In genomic region chr9:37037744-37038640, GRCh38 we compare ENCODE assay signal across 9 cellular contexts. TPM values are rescaled to one million over a fixed set of nuclear protein-coding genes. Genes with fewer than 3 reads are reported as not detected.
A peak's percentile ranks its signal among the peaks of the same experiment; 100 is the strongest.
DNase-seq lines count a peak whose midpoint lies in the region; ATAC-seq and TF ChIP-seq lines count a peak whose summit lies in the region.
"Had no signal": no experiment of that assay in that cellular context is flagged by ENCODE, and none has a peak within 500 bp of the region (broad histone marks: within the 10 kb centered on the region; RNA-seq: fewer than 3 reads in every experiment).

No MANE protein-coding gene starts in this region.

- no peaks in the 10 kb centered on the region for H3K9me3 ChIP-seq in heart left ventricle
- H3K9me3 ChIP-seq in right atrium auricular region, result no peaks in the 10 kb centered on the region
- no peaks in the 10 kb centered on the region for H3K9me3 ChIP-seq in adrenal gland (replicated peaks in 1 of 3)

- intact Hi-C loops in heart left ventricle (cut with DNase I), result no loop called here
- intact Hi-C loops in adrenal gland (cut with DNase I), result no loop called here

- H3K18ac ChIP-seq in mesendoderm (ENCODE audit: low read length), result no peak overlapping the region

- no peaks in the 10 kb centered on the region for H3K36me3 ChIP-seq in heart left ventricle
- no peaks in the 10 kb centered on the region for H3K36me3 ChIP-seq in right atrium auricular region
- H3K36me3 ChIP-seq in mesendoderm (ENCODE audit: control insufficient read depth, insufficient read depth, low read length), result no peaks in the 10 kb centered on the region
- H3K36me3 ChIP-seq in urinary bladder (ENCODE audit: insufficient read depth), result no peaks in the 10 kb centered on the region
- no peaks in the 10 kb centered on the region for H3K36me3 ChIP-seq in adrenal gland (replicated peaks in 1 of 2)

- ATAC-seq in heart left ventricle (peak in 2 of 4 donors; percentile 14 to 58), GM21423 (IDR thresholded peaks at IDR 0.05; ENCODE audit: unreplicated experiment) (no peak)

- H2BK5ac ChIP-seq in mesendoderm (ENCODE audit: low read length), result no peak overlapping the region

- no peak overlapping the region for H4K8ac ChIP-seq in mesendoderm (ENCODE audit: low read depth, low read length)

- TF ChIP-seq POLR2A in heart left ventricle (IDR thresholded peaks at IDR 0.05) (no peak), adrenal gland (IDR thresholded peaks at IDR 0.05) (no peak)

- H2BK120ac ChIP-seq in mesendoderm (ENCODE audit: low read depth, low read length), result no peak overlapping the region

- no peaks in the 10 kb centered on the region for H3K79me2 ChIP-seq in mesendoderm (ENCODE audit: control insufficient read depth, insufficient read depth, low read length)

- peaks cover 38% of the 10 kb centered on the region for H3K4me1 Mint-ChIP-seq in activated naive CD4-positive, alpha-beta T cell treated with anti-CD3 and anti-CD28 coated beads, Interleukin-2, amount 50 U/mL, for 24 hours

- no peak overlapping the region for H3K27ac Mint-ChIP-seq in activated naive CD4-positive, alpha-beta T cell treated with anti-CD3 and anti-CD28 coated beads, Interleukin-2, amount 50 U/mL, for 24 hours

- DNase-seq in heart left ventricle (peak in 1 of 5 donors; percentile 41), right atrium auricular region (ENCODE audit: low spot score) (no peak), mesendoderm (peak; percentile 55), adrenal gland (no peak), caudate nucleus (lab: John Stamatoyannopoulos, UW) (no peak)

- H3K27me3 ChIP-seq in heart left ventricle, result peaks cover 67 to 100% (median 95%) of the 10 kb centered on the region in 9 donors
- peaks cover 49 to 66% of the 10 kb centered on the region in 2 donors for H3K27me3 ChIP-seq in right atrium auricular region
- peaks cover 28% of the 10 kb centered on the region for H3K27me3 ChIP-seq in mesendoderm (ENCODE audit: insufficient read depth, low read length, poor library complexity)
- H3K27me3 ChIP-seq in adrenal gland, result peaks cover 73% of the 10 kb centered on the region

- H2AK5ac ChIP-seq in mesendoderm (ENCODE audit: low read length), result no peak overlapping the region

- H2BK15ac ChIP-seq in mesendoderm (replicated peaks; ENCODE audit: low read depth), result no peak overlapping the region

- H3K4ac ChIP-seq in mesendoderm (ENCODE audit: low read depth, low read length), result no peak overlapping the region

- no peaks in the 10 kb centered on the region for H3K79me1 ChIP-seq in mesendoderm (ENCODE audit: low read length)

- H3K36me3 Mint-ChIP-seq in activated naive CD4-positive, alpha-beta T cell treated with anti-CD3 and anti-CD28 coated beads, Interleukin-2, amount 50 U/mL, for 24 hours, result peaks cover 4% of the 10 kb centered on the region

- peaks cover 57% of the 10 kb centered on the region for H3K27me3 Mint-ChIP-seq in activated naive CD4-positive, alpha-beta T cell treated with anti-CD3 and anti-CD28 coated beads, Interleukin-2, amount 50 U/mL, for 24 hours

- peak overlapping the region; percentile 43 for H3K9ac ChIP-seq in mesendoderm (ENCODE audit: low read length)

- WGBS in heart left ventricle, 4 donors, result 4 to 11% (median 5%) methylated on average over 20 to 58 of the region's 58 CpGs
- WGBS in mesendoderm (ENCODE audit: extremely low coverage, insufficient coverage, low lambda C conversion rate), result no CpG with 5 or more reads among the region's 58 CpGs
- WGBS in urinary bladder, result 4% methylated on average over 58 of the region's 58 CpGs
- 9 to 23% (median 15%) methylated on average over 11 to 58 of the region's 58 CpGs for WGBS in adrenal gland, 4 donors

- H3K9me3 Mint-ChIP-seq in activated naive CD4-positive, alpha-beta T cell treated with anti-CD3 and anti-CD28 coated beads, Interleukin-2, amount 50 U/mL, for 24 hours, result no peaks in the 10 kb centered on the region

- peak overlapping the region in 11 of 12 donors; percentile 32 to 67 (median 52) for H3K4me3 ChIP-seq in heart left ventricle
- peak overlapping the region in 1 of 2 donors; percentile 54 for H3K4me3 ChIP-seq in right atrium auricular region
- H3K4me3 ChIP-seq in mesendoderm (ENCODE audit: low read length), result no peak overlapping the region
- H3K4me3 ChIP-seq in urinary bladder (ENCODE audit: low read depth, low read length), result peak overlapping the region; percentile 36
- peak overlapping the region in 2 of 4 donors; percentile 38 to 70 for H3K4me3 ChIP-seq in adrenal gland

- no peak overlapping the region for H3K23ac ChIP-seq in mesendoderm (ENCODE audit: low read length)

- peak overlapping the region; percentile 88 for H3K4me3 Mint-ChIP-seq in activated naive CD4-positive, alpha-beta T cell treated with anti-CD3 and anti-CD28 coated beads, Interleukin-2, amount 50 U/mL, for 24 hours

- peak overlapping the region; percentile 49 for H3K56ac ChIP-seq in mesendoderm (ENCODE audit: low read length)

- peak overlapping the region; percentile 83 for H3K4me2 ChIP-seq in mesendoderm (ENCODE audit: low read length)

- H4K5ac ChIP-seq in mesendoderm (ENCODE audit: low read length), result no peak overlapping the region

- no peak overlapping the region for H3K27ac ChIP-seq in heart left ventricle
- no peak overlapping the region for H3K27ac ChIP-seq in right atrium auricular region
- H3K27ac ChIP-seq in mesendoderm (ENCODE audit: low read depth, low read length), result no peak overlapping the region
- no peak overlapping the region for H3K27ac ChIP-seq in urinary bladder (ENCODE audit: low read depth)
- H3K27ac ChIP-seq in adrenal gland, result no peak overlapping the region
- H3K27ac ChIP-seq in caudate nucleus (ENCODE audit: low read depth, low read length), result no peak overlapping the region

- H3K4me1 ChIP-seq in heart left ventricle (peaks cover 4 to 47% (median 30%) of the 10 kb centered on the region in 12 donors), right atrium auricular region (peaks cover 0 to 43% of the 10 kb centered on the region in 2 donors), mesendoderm (ENCODE audit: control insufficient read depth, low read depth, low read length) (peaks cover 2% of the 10 kb centered on the region), urinary bladder (ENCODE audit: insufficient read depth) (no peaks in the 10 kb centered on the region), adrenal gland (replicated peaks in 1 of 2) (peaks cover 14 to 34% of the 10 kb centered on the region in 2 donors)

- no peak for TF ChIP-seq CTCF in heart left ventricle (IDR thresholded peaks at IDR 0.05)
- TF ChIP-seq CTCF in right atrium auricular region (IDR thresholded peaks at IDR 0.05), result no peak
- no peak for TF ChIP-seq CTCF in adrenal gland (IDR thresholded peaks at IDR 0.05)

RNA-seq across cellular contexts. Expression of gene PAX5, which starts 3.9 kb away (rescaled TPM):
- under 1 TPM in 3 of 9 donors, not detected in 6; 0.02 to 0.37 (median 0.14) TPM for total RNA-seq in heart left ventricle
- under 1 TPM in 1 of 2 donors, not detected in 1; 0.01 TPM for polyA plus RNA-seq in heart left ventricle
- total RNA-seq in right atrium auricular region, result under 1 TPM in 1 of 2 donors, not detected in 1; 0.59 TPM
- polyA plus RNA-seq in mesendoderm (2013, experiment 1 of 2), result 0.06 TPM
- 0.08 TPM for polyA plus RNA-seq in mesendoderm (2013, experiment 2 of 2)
- 0.26 TPM for total RNA-seq in urinary bladder
- polyA plus RNA-seq in urinary bladder, result 0.03 TPM
- under 1 TPM in 3 of 8 donors, not detected in 5; 0.10 to 0.22 (median 0.19) TPM for total RNA-seq in adrenal gland
- polyA plus RNA-seq in adrenal gland, result under 1 TPM in 2 of 3 donors, not detected in 1; under 0.01 to 0.07 TPM
- total RNA-seq: lung microvascular endothelial cell had no signal
